7 cellular contexts compared by ENCODE assay signal in genomic region chr11:45665206-45665932, GRCh38. TPM values are rescaled to one million over a fixed set of nuclear protein-coding genes. Genes with fewer than 3 reads are reported as not detected.
A peak's percentile ranks its signal among the peaks of the same experiment; 100 is the strongest.
DNase-seq lines count a peak whose midpoint lies in the region; ATAC-seq and TF ChIP-seq lines count a peak whose summit lies in the region.

Gene CHST1, minus strand, starts transcription at chr11:45665622. Its CDS starts 14,699 bp downstream, at chr11:45650923.

- H3K27ac ChIP-seq in body of pancreas: peak within 1 kb of the TSS in 2 of 4 donors; percentile 37 to 49

- H3K4me1 ChIP-seq in body of pancreas: peaks cover 19% of the 10 kb centered on the region
- peaks cover 5% of the 10 kb centered on the region for H3K4me1 ChIP-seq in iPS-15b (ENCODE audit: control insufficient read depth, insufficient read depth, low read length)

- peak; percentile 45 for DNase-seq in EL
- DNase-seq in NCI-H128 (lab: John Stamatoyannopoulos, UW; ENCODE audit: unreplicated experiment): peak; percentile 14
- DNase-seq in body of pancreas: peak; percentile 47 to 73 (median 62)
- DNase-seq in sciatic nerve (ENCODE audit: low spot score): no peak

- H3K4me3 ChIP-seq in body of pancreas: peak within 1 kb of the TSS; percentile 22 to 51
- H3K4me3 ChIP-seq in iPS-15b (ENCODE audit: low read depth, low read length): peak within 1 kb of the TSS; percentile 69

- no peak within 1 kb of the TSS for H3K9ac ChIP-seq in iPS-15b (ENCODE audit: low read depth, low read length)

- WGBS in body of pancreas, 2 donors: 1% methylated on average over 72 of the region's 96 CpGs; no CpG with 5 or more reads in 1 of the 2 donors

- TF ChIP-seq POLR2A in body of pancreas (IDR thresholded peaks at IDR 0.05): no peak

- H3K9me3 ChIP-seq in body of pancreas: no peaks in the 10 kb centered on the region
- no peaks in the 10 kb centered on the region for H3K9me3 ChIP-seq in iPS-15b (ENCODE audit: control insufficient read depth, insufficient read depth, low read length)

- ATAC-seq in body of pancreas: peak; percentile 78
- ATAC-seq in sciatic nerve: peak; percentile 63
- no peak for ATAC-seq in GM18511 (IDR thresholded peaks at IDR 0.05; ENCODE audit: unreplicated experiment)
- ATAC-seq in HG02981 (IDR thresholded peaks at IDR 0.05; ENCODE audit: unreplicated experiment): no peak

- no peaks in the 10 kb centered on the region for H3K36me3 ChIP-seq in body of pancreas (replicated peaks in 1 of 2; ENCODE audit: insufficient read depth in 1 of 2, low read depth in 2 of 2)
- no peaks in the 10 kb centered on the region for H3K36me3 ChIP-seq in iPS-15b (ENCODE audit: control insufficient read depth, insufficient read depth, low read length)

- TF ChIP-seq CTCF in body of pancreas (IDR thresholded peaks at IDR 0.05): no peak

- H3K27me3 ChIP-seq in body of pancreas (peaks cover 0 to 27% of the 10 kb centered on the region in 2 donors), iPS-15b (ENCODE audit: control insufficient read depth, insufficient read depth, low read length) (peaks cover 52% of the 10 kb centered on the region)

- intact Hi-C loops in body of pancreas (cut with DNase I) (no loop called here), sciatic nerve (cut with DNase I) (no loop called here)

RNA-seq across cellular contexts. Expression of gene CHST1, which starts in this region (rescaled TPM):
- 1 to 10 TPM; 1.3 to 2.0 TPM for total RNA-seq in body of pancreas
- 2.1 TPM for total RNA-seq in sciatic nerve

Comparison
In these comparisons a context has a peak if more than half of its experiments do, and no peak if none do; other contexts are left out.
1. ATAC-seq: peak in body of pancreas (single experiment) and sciatic nerve (single experiment); none in GM18511 (single experiment) and HG02981 (single experiment).